In genomic region chr5:53029608-53030007, GRCh38 we compare ENCODE assay signal across 30 cellular contexts. TPM values are rescaled to one million over a fixed set of nuclear protein-coding genes. Genes with fewer than 3 reads are reported as not detected.
DNase-seq lines count a peak whose midpoint lies in the region; ATAC-seq, FAIRE-seq and TF ChIP-seq lines count a peak whose summit lies in the region.
"Had no signal": no experiment of that assay in that cellular context is flagged by ENCODE, and none has a peak within 500 bp of the region (broad histone marks: within the 10 kb centered on the region; RNA-seq: fewer than 3 reads in every experiment).

No MANE protein-coding gene starts in this region.

- DNase-seq in activated CD4-positive, CD25-positive, alpha-beta regulatory T cell treated with anti-CD3 and anti-CD28 coated beads, Interleukin-2, amount 50 U/mL, for 72 hours: no peak
- no peak for DNase-seq in HFFc6
- DNase-seq in bronchial epithelial cell (ENCODE audit: low read depth): peak; percentile 68
- DNase-seq in small intestine: peak; percentile 61
- DNase-seq in mesenteric fat pad (ENCODE audit: low spot score): no peak
- DNase-seq in stimulated activated CD4-positive, alpha-beta T cell treated with anti-CD3 and anti-CD28 coated beads, Interleukin-4, amount 100 ng/mL, for 24 hours: no peak
- DNase-seq: 8988T; activated CD8-positive, alpha-beta T cell treated with anti-CD3 and anti-CD28 coated beads, Interleukin-2, amount 10 ng/mL, durations not matched to agents 7 days and 5 days; activated naive CD4-positive, alpha-beta T cell treated with anti-CD3 and anti-CD28 coated beads, Interleukin-2, amount 10 ng/mL, durations not matched to agents 7 days and 5 days; CD8-positive, alpha-beta memory T cell; effector memory CD4-positive, alpha-beta T cell; gastrocnemius medialis; GOT3; hypothalamus; immature natural killer cell; NCI-H1105; NCI-H187 treated with DMSO at 0.1 percent for 48 hours; NCI-H2171 treated with DMSO at 0.1 percent for 48 hours; NCI-H524; Peyer's patch; psoas muscle; sigmoid colon had no signal

- no peaks in the 10 kb centered on the region for H3K9me3 ChIP-seq in small intestine (ENCODE audit: control insufficient read depth, low read depth)
- H3K9me3 ChIP-seq: gastrocnemius medialis, Peyer's patch, psoas muscle, sigmoid colon, tibial nerve had no signal

- TF ChIP-seq CTCF in HFFc6 (IDR thresholded peaks at IDR 0.05): no peak
- no peak for TF ChIP-seq CTCF in bronchial epithelial cell (IDR thresholded peaks at IDR 0.05; ENCODE audit: insufficient read depth, low read length, severe bottlenecking)

- ATAC-seq in activated CD4-positive, CD25-positive, alpha-beta regulatory T cell treated with anti-CD3 and anti-CD28 coated beads, Interleukin-2, amount 50 U/mL, for 24 hours: peak; percentile 50 to 68
- no peak for ATAC-seq in GM18519 (IDR thresholded peaks at IDR 0.05; ENCODE audit: low FRiP score, unreplicated experiment)
- ATAC-seq: activated CD8-positive, alpha-beta T cell treated with anti-CD3 and anti-CD28 coated beads, Interleukin-2, amount 10 ng/mL, durations not matched to agents 7 days and 5 days; gastrocnemius medialis; left lobe of liver; psoas muscle; WTC11 had no signal

- H3K36me3 Mint-ChIP-seq in HFFc6 (ENCODE audit: low read depth): peaks cover 34% of the 10 kb centered on the region
- H3K36me3 Mint-ChIP-seq: CD8-positive, alpha-beta memory T cell; immature natural killer cell; WTC11 had no signal

- no peaks in the 10 kb centered on the region for H3K9me3 Mint-ChIP-seq in HFFc6
- H3K9me3 Mint-ChIP-seq: activated naive CD4-positive, alpha-beta T cell treated with anti-CD3 and anti-CD28 coated beads, Interleukin-2, amount 10 ng/mL, durations not matched to agents 7 days and 5 days; CD8-positive, alpha-beta memory T cell; immature natural killer cell; WTC11 had no signal

- FAIRE-seq in bronchial epithelial cell (lab: Jason Lieb, UNC) (no peak), small intestine (lab: Jason Lieb, UNC) (no peak)
- FAIRE-seq: GM12892 had no signal

- H3K4me1 ChIP-seq in small intestine (ENCODE audit: control insufficient read depth in 2 of 2, insufficient read depth in 1 of 2, low read depth in 1 of 2, low read length in 1 of 2): peaks cover 8 to 12% of the 10 kb centered on the region in 2 donors
- H3K4me1 ChIP-seq: gastrocnemius medialis, psoas muscle had no signal

- no peaks in the 10 kb centered on the region for H3K27me3 Mint-ChIP-seq in HFFc6 (ENCODE audit: insufficient read depth)
- H3K27me3 Mint-ChIP-seq: CD8-positive, alpha-beta memory T cell had no signal

- no peaks in the 10 kb centered on the region for H3K36me3 ChIP-seq in bronchial epithelial cell (ENCODE audit: control insufficient read depth, insufficient read depth, low read length)
- H3K36me3 ChIP-seq in small intestine (ENCODE audit: control insufficient read depth in 2 of 2, insufficient read depth in 2 of 2, low read length in 2 of 2): no peaks in the 10 kb centered on the region
- H3K36me3 ChIP-seq: cardiac muscle cell, gastrocnemius medialis, Peyer's patch, sigmoid colon, tibial nerve had no signal

- H3K27ac ChIP-seq in small intestine (ENCODE audit: low read depth in 1 of 2, low read length in 1 of 2): peak overlapping the region; percentile 15 to 36
- H3K27ac ChIP-seq: cardiac muscle cell, coronary artery, gastrocnemius medialis, psoas muscle, sigmoid colon, tibial nerve had no signal

- 89 to 97% (median 94%) methylated on average over 1 of the region's 1 CpG for WGBS in small intestine, 3 donors

- peaks cover 70% of the 10 kb centered on the region for H3K4me1 Mint-ChIP-seq in HFFc6 (ENCODE audit: low read depth)
- H3K4me1 Mint-ChIP-seq: immature natural killer cell had no signal

- H3K4me3 ChIP-seq in bronchial epithelial cell (ENCODE audit: low read depth, low read length): no peak overlapping the region
- H3K4me3 ChIP-seq in small intestine (ENCODE audit: low read depth in 1 of 2, low read length in 2 of 2): no peak overlapping the region
- H3K4me3 ChIP-seq: cardiac muscle cell, coronary artery, gastrocnemius medialis, Peyer's patch, psoas muscle, sigmoid colon, tibial nerve had no signal

- H3K27me3 ChIP-seq in bronchial epithelial cell (ENCODE audit: control insufficient read depth, insufficient read depth, low read length) (no peaks in the 10 kb centered on the region), small intestine (ENCODE audit: control insufficient read depth in 2 of 2, insufficient read depth in 2 of 2, low read length in 2 of 2) (no peaks in the 10 kb centered on the region)
- H3K27me3 ChIP-seq: cardiac muscle cell, gastrocnemius medialis, Peyer's patch, sigmoid colon, tibial nerve had no signal

- peak overlapping the region; percentile 11 for H3K4me3 Mint-ChIP-seq in HFFc6
- H3K4me3 Mint-ChIP-seq: activated CD8-positive, alpha-beta T cell treated with anti-CD3 and anti-CD28 coated beads, Interleukin-2, amount 10 ng/mL, durations not matched to agents 7 days and 5 days; activated naive CD4-positive, alpha-beta T cell treated with anti-CD3 and anti-CD28 coated beads, Interleukin-2, amount 10 ng/mL, durations not matched to agents 7 days and 5 days; CD8-positive, alpha-beta memory T cell; immature natural killer cell; WTC11 had no signal

- peak overlapping the region; percentile 81 for H3K27ac Mint-ChIP-seq in HFFc6
- H3K27ac Mint-ChIP-seq: activated naive CD4-positive, alpha-beta T cell treated with anti-CD3 and anti-CD28 coated beads, Interleukin-2, amount 10 ng/mL, durations not matched to agents 7 days and 5 days; CD8-positive, alpha-beta memory T cell; immature natural killer cell; WTC11 had no signal

RNA-seq across cellular contexts. Expression of gene ITGA2, which starts 40.5 kb away (rescaled TPM):
- total RNA-seq in HFFc6 (2021; fragmentation: NEBNext Ultra II Directional; extraction: Animal tissue kit (Norgen Biotek cat#: 25700)): 10 to 100 TPM; 42.9 to 76.6 (median 50.5) TPM
- total RNA-seq in bronchial epithelial cell: 16.1 and 35.0 TPM in 2 replicates
- polyA plus RNA-seq in small intestine: 1 to 10 TPM; 1.8 to 9.8 (median 1.9) TPM
- total RNA-seq in mesenteric fat pad: 2.4 TPM
- polyA plus RNA-seq: immature natural killer cell had no signal

Comparison
In these comparisons a context has a peak if more than half of its experiments do, and no peak if none do; other contexts are left out.
1. DNase-seq: peak in bronchial epithelial cell (single experiment) and small intestine (single experiment); none in activated CD4-positive, CD25-positive, alpha-beta regulatory T cell treated with anti-CD3 and anti-CD28 coated beads, Interleukin-2, amount 50 U/mL, for 72 hours (single experiment), HFFc6 (single experiment), mesenteric fat pad (single experiment) and stimulated activated CD4-positive, alpha-beta T cell treated with anti-CD3 and anti-CD28 coated beads, Interleukin-4, amount 100 ng/mL, for 24 hours (single experiment).